In the genomic region with DNA sequence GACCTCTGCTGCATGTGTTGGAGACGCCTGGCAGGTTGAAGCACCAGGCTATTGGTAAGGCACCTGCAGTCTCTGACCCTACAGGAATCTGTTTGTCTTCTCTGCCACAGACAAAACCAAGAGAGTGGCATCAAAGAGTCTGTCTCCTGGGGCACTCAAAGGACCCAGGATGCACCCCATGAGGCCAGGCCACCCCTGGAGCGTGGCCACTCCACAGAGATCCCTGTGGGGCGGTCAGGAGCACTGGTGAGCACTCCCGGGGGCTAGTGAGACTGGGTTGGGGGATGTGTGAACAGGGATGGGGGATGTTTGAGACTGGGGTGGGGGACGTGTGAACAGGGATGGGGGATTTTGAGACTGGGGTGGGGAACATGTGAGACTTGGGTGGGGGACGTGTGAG, we compare ENCODE assay signal across 25 cellular contexts.
"Had no signal": no experiment of that assay in that cellular context is flagged by ENCODE, and none has a peak within 500 bp of the region (broad histone marks: within the 10 kb centered on the region; RNA-seq: fewer than 3 reads in every experiment).

No MANE protein-coding gene starts in this region.

- H3K79me2 ChIP-seq: hepatocyte, parathyroid adenoma had no signal

- DNase-seq: cerebellar nuclear complex; effector CD4-positive, alpha-beta T cell; foreskin fibroblast; gastrocnemius medialis; left ventricle myocardium inferior; naive B cell; small intestine; stimulated activated CD4-positive, alpha-beta T cell treated with anti-CD3 and anti-CD28 coated beads, Interleukin-15, amount 100 ng/mL, for 24 hours; stimulated activated CD4-positive, alpha-beta T cell treated with anti-CD3 and anti-CD28 coated beads, Interleukin-4, amount 100 ng/mL, for 1 hour; stimulated activated CD8-positive, alpha-beta memory T cell treated with anti-CD3 and anti-CD28 coated beads, Interleukin-4, amount 100 ng/mL, for 48 hours; stimulated activated naive CD4-positive, alpha-beta T cell; stimulated activated naive CD8-positive, alpha-beta T cell treated with anti-CD3 and anti-CD28 coated beads, Interleukin-15, amount 100 ng/mL, for 72 hours; transverse colon had no signal

- H3K4me3 ChIP-seq: dorsolateral prefrontal cortex, gastrocnemius medialis, heart left ventricle, hepatocyte, left ventricle myocardium inferior, lung, right lobe of liver, suprapubic skin, transverse colon, vagina had no signal

- H3K36me3 ChIP-seq: gastrocnemius medialis, heart left ventricle, left ventricle myocardium inferior, neutrophil, right lobe of liver, suprapubic skin, transverse colon, vagina had no signal

- H3K27me3 ChIP-seq: dorsolateral prefrontal cortex, gastrocnemius medialis, hepatocyte, right lobe of liver, transverse colon, vagina had no signal

- H3K9me3 ChIP-seq: gastrocnemius medialis, heart left ventricle, left ventricle myocardium inferior, neutrophil, right lobe of liver, suprapubic skin, transverse colon, vagina had no signal

- H3K4me1 ChIP-seq: gastrocnemius medialis, heart left ventricle, left ventricle myocardium inferior, parathyroid adenoma, right lobe of liver, suprapubic skin, transverse colon, vagina had no signal

- H2AFZ ChIP-seq: hepatocyte, parathyroid adenoma had no signal

- ATAC-seq: esophagus mucosa; gastrocnemius medialis; heart left ventricle; natural killer cell treated with Interleukin-12 subunit alpha and Interleukin-12 subunit beta and Interleukin-15 and Interleukin-18, amount 100 ng/mL, for 72 hours; right lobe of liver had no signal

- H3K4me2 ChIP-seq: hepatocyte had no signal

- H3K27ac ChIP-seq: dorsolateral prefrontal cortex, epithelial cell of prostate, gastrocnemius medialis, heart left ventricle, hepatocyte, left ventricle myocardium inferior, neutrophil, parathyroid adenoma, right lobe of liver, suprapubic skin, transverse colon, vagina had no signal
